ENCODE assay signal across 1 cellular context in the genomic region with DNA sequence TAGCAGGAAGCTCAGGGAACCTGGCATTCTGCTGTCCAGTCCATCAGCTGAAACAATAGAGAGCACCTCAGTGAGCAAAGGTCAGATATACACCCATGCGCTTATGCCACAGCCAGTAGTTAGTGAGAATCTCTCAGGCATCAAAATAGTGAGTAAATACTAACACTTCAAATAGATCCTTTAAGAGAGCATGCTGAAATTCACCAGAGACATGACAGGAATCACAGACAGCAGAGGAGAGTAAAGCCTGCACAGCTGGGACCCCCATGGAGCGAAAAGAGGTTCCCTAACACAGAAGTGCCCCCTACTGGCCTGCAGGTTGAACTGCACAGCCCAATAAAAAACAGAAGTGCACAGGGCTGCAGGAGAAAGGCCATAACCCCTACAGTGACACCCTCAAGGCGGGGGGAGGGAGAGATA.
TF ChIP-seq lines count a peak whose summit lies in the region.

No MANE protein-coding gene starts in this region.

TF ChIP-seq in HepG2, 621 proteins besides CTCF, POLR2A, EP300 and RAD21 (continues in another document):
- TF ChIP-seq ZBTB20 (CRISPR knock-in tag; IDR thresholded peaks at IDR 0.05; ENCODE audit: borderline replicate concordance, low read depth) (no peak), ZNF724P (CRISPR knock-in tag; IDR thresholded peaks at IDR 0.05; ENCODE audit: borderline replicate concordance) (no peak), HNF4A (CRISPR knock-in tag; IDR thresholded peaks at IDR 0.05) (peak; percentile 60), ZNF230 (CRISPR knock-in tag; IDR thresholded peaks at IDR 0.05) (peak; percentile 96), RXRB (CRISPR knock-in tag; IDR thresholded peaks at IDR 0.05; ENCODE audit: borderline replicate concordance) (no peak), XRCC5 (optimal IDR thresholded peaks at IDR 0.05; ENCODE audit: low read length) (peak; percentile 39), NCOR1 (IDR thresholded peaks at IDR 0.05; ENCODE audit: borderline replicate concordance, low read length) (0 out of 2 replicates have a peak, but pooled peaks have one; percentile 30), ETV6 (CRISPR knock-in tag; conservative IDR thresholded peaks at IDR 0.05) (no peak), SOX6 (IDR thresholded peaks at IDR 0.05) (no peak), SOX6 (CRISPR knock-in tag; IDR thresholded peaks at IDR 0.05) (peak; percentile 55)
- TF ChIP-seq, protein P1, sequence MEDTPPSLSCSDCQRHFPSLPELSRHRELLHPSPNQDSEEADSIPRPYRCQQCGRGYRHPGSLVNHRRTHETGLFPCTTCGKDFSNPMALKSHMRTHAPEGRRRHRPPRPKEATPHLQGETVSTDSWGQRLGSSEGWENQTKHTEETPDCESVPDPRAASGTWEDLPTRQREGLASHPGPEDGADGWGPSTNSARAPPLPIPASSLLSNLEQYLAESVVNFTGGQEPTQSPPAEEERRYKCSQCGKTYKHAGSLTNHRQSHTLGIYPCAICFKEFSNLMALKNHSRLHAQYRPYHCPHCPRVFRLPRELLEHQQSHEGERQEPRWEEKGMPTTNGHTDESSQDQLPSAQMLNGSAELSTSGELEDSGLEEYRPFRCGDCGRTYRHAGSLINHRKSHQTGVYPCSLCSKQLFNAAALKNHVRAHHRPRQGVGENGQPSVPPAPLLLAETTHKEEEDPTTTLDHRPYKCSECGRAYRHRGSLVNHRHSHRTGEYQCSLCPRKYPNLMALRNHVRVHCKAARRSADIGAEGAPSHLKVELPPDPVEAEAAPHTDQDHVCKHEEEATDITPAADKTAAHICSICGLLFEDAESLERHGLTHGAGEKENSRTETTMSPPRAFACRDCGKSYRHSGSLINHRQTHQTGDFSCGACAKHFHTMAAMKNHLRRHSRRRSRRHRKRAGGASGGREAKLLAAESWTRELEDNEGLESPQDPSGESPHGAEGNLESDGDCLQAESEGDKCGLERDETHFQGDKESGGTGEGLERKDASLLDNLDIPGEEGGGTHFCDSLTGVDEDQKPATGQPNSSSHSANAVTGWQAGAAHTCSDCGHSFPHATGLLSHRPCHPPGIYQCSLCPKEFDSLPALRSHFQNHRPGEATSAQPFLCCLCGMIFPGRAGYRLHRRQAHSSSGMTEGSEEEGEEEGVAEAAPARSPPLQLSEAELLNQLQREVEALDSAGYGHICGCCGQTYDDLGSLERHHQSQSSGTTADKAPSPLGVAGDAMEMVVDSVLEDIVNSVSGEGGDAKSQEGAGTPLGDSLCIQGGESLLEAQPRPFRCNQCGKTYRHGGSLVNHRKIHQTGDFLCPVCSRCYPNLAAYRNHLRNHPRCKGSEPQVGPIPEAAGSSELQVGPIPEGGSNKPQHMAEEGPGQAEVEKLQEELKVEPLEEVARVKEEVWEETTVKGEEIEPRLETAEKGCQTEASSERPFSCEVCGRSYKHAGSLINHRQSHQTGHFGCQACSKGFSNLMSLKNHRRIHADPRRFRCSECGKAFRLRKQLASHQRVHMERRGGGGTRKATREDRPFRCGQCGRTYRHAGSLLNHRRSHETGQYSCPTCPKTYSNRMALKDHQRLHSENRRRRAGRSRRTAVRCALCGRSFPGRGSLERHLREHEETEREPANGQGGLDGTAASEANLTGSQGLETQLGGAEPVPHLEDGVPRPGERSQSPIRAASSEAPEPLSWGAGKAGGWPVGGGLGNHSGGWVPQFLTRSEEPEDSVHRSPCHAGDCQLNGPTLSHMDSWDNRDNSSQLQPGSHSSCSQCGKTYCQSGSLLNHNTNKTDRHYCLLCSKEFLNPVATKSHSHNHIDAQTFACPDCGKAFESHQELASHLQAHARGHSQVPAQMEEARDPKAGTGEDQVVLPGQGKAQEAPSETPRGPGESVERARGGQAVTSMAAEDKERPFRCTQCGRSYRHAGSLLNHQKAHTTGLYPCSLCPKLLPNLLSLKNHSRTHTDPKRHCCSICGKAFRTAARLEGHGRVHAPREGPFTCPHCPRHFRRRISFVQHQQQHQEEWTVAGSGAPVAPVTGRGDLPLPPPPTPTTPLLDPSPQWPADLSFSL (CRISPR knock-in tag; IDR thresholded peaks at IDR 0.05), result 0 out of 2 replicates have a peak, but pooled peaks have one; percentile 4
- TF ChIP-seq, protein P2, sequence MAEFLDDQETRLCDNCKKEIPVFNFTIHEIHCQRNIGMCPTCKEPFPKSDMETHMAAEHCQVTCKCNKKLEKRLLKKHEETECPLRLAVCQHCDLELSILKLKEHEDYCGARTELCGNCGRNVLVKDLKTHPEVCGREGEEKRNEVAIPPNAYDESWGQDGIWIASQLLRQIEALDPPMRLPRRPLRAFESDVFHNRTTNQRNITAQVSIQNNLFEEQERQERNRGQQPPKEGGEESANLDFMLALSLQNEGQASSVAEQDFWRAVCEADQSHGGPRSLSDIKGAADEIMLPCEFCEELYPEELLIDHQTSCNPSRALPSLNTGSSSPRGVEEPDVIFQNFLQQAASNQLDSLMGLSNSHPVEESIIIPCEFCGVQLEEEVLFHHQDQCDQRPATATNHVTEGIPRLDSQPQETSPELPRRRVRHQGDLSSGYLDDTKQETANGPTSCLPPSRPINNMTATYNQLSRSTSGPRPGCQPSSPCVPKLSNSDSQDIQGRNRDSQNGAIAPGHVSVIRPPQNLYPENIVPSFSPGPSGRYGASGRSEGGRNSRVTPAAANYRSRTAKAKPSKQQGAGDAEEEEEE (CRISPR knock-in tag; IDR thresholded peaks at IDR 0.05; ENCODE audit: borderline replicate concordance), result no peak
- TF ChIP-seq, protein P3, sequence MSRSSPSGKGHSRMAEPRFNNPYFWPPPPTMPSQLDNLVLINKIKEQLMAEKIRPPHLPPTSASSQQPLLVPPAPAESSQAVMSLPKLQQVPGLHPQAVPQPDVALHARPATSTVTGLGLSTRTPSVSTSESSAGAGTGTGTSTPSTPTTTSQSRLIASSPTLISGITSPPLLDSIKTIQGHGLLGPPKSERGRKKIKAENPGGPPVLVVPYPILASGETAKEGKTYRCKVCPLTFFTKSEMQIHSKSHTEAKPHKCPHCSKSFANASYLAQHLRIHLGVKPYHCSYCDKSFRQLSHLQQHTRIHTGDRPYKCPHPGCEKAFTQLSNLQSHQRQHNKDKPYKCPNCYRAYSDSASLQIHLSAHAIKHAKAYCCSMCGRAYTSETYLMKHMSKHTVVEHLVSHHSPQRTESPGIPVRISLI (CRISPR knock-in tag; IDR thresholded peaks at IDR 0.05; ENCODE audit: borderline replicate concordance), result peak; percentile 25; the same call in 1 of the 2 replicates
- TF ChIP-seq, protein P4, sequence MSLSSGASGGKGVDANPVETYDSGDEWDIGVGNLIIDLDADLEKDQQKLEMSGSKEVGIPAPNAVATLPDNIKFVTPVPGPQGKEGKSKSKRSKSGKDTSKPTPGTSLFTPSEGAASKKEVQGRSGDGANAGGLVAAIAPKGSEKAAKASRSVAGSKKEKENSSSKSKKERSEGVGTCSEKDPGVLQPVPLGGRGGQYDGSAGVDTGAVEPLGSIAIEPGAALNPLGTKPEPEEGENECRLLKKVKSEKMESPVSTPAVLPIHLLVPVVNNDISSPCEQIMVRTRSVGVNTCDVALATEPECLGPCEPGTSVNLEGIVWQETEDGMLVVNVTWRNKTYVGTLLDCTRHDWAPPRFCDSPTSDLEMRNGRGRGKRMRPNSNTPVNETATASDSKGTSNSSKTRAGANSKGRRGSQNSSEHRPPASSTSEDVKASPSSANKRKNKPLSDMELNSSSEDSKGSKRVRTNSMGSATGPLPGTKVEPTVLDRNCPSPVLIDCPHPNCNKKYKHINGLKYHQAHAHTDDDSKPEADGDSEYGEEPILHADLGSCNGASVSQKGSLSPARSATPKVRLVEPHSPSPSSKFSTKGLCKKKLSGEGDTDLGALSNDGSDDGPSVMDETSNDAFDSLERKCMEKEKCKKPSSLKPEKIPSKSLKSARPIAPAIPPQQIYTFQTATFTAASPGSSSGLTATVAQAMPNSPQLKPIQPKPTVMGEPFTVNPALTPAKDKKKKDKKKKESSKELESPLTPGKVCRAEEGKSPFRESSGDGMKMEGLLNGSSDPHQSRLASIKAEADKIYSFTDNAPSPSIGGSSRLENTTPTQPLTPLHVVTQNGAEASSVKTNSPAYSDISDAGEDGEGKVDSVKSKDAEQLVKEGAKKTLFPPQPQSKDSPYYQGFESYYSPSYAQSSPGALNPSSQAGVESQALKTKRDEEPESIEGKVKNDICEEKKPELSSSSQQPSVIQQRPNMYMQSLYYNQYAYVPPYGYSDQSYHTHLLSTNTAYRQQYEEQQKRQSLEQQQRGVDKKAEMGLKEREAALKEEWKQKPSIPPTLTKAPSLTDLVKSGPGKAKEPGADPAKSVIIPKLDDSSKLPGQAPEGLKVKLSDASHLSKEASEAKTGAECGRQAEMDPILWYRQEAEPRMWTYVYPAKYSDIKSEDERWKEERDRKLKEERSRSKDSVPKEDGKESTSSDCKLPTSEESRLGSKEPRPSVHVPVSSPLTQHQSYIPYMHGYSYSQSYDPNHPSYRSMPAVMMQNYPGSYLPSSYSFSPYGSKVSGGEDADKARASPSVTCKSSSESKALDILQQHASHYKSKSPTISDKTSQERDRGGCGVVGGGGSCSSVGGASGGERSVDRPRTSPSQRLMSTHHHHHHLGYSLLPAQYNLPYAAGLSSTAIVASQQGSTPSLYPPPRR (CRISPR knock-in tag; IDR thresholded peaks at IDR 0.05; ENCODE audit: borderline replicate concordance), result 0 out of 2 replicates have a peak, but pooled peaks have one; percentile 11
- TF ChIP-seq, protein P5, sequence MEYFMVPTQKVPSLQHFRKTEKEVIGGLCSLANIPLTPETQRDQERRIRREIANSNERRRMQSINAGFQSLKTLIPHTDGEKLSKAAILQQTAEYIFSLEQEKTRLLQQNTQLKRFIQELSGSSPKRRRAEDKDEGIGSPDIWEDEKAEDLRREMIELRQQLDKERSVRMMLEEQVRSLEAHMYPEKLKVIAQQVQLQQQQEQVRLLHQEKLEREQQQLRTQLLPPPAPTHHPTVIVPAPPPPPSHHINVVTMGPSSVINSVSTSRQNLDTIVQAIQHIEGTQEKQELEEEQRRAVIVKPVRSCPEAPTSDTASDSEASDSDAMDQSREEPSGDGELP (IDR thresholded peaks at IDR 0.05; ENCODE audit: borderline replicate concordance, low read depth), result peak; percentile 74; the same call in 1 of the 2 replicates
- TF ChIP-seq, protein P6, sequence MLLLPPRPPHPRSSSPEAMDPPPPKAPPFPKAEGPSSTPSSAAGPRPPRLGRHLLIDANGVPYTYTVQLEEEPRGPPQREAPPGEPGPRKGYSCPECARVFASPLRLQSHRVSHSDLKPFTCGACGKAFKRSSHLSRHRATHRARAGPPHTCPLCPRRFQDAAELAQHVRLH (CRISPR knock-in tag; IDR thresholded peaks at IDR 0.05; ENCODE audit: borderline replicate concordance, low read depth), result no peak
- TF ChIP-seq, protein P7, sequence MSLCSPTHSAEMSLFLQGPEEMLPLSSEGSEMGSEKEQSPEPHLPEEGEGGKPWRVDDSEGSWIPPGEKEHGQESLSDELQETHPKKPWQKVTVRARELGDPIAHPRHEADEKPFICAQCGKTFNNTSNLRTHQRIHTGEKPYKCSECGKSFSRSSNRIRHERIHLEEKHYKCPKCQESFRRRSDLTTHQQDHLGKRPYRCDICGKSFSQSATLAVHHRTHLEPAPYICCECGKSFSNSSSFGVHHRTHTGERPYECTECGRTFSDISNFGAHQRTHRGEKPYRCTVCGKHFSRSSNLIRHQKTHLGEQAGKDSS (CRISPR knock-in tag; IDR thresholded peaks at IDR 0.05; ENCODE audit: borderline replicate concordance, low read depth), result 0 out of 2 replicates have a peak, but pooled peaks have one; percentile 26
- TF ChIP-seq, protein P8, sequence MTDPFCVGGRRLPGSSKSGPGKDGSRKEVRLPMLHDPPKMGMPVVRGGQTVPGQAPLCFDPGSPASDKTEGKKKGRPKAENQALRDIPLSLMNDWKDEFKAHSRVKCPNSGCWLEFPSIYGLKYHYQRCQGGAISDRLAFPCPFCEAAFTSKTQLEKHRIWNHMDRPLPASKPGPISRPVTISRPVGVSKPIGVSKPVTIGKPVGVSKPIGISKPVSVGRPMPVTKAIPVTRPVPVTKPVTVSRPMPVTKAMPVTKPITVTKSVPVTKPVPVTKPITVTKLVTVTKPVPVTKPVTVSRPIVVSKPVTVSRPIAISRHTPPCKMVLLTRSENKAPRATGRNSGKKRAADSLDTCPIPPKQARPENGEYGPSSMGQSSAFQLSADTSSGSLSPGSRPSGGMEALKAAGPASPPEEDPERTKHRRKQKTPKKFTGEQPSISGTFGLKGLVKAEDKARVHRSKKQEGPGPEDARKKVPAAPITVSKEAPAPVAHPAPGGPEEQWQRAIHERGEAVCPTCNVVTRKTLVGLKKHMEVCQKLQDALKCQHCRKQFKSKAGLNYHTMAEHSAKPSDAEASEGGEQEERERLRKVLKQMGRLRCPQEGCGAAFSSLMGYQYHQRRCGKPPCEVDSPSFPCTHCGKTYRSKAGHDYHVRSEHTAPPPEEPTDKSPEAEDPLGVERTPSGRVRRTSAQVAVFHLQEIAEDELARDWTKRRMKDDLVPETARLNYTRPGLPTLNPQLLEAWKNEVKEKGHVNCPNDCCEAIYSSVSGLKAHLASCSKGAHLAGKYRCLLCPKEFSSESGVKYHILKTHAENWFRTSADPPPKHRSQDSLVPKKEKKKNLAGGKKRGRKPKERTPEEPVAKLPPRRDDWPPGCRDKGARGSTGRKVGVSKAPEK (CRISPR knock-in tag; IDR thresholded peaks at IDR 0.05; ENCODE audit: borderline replicate concordance), result peak; percentile 60; the same call in 1 of the 2 replicates
- TF ChIP-seq, protein P9, sequence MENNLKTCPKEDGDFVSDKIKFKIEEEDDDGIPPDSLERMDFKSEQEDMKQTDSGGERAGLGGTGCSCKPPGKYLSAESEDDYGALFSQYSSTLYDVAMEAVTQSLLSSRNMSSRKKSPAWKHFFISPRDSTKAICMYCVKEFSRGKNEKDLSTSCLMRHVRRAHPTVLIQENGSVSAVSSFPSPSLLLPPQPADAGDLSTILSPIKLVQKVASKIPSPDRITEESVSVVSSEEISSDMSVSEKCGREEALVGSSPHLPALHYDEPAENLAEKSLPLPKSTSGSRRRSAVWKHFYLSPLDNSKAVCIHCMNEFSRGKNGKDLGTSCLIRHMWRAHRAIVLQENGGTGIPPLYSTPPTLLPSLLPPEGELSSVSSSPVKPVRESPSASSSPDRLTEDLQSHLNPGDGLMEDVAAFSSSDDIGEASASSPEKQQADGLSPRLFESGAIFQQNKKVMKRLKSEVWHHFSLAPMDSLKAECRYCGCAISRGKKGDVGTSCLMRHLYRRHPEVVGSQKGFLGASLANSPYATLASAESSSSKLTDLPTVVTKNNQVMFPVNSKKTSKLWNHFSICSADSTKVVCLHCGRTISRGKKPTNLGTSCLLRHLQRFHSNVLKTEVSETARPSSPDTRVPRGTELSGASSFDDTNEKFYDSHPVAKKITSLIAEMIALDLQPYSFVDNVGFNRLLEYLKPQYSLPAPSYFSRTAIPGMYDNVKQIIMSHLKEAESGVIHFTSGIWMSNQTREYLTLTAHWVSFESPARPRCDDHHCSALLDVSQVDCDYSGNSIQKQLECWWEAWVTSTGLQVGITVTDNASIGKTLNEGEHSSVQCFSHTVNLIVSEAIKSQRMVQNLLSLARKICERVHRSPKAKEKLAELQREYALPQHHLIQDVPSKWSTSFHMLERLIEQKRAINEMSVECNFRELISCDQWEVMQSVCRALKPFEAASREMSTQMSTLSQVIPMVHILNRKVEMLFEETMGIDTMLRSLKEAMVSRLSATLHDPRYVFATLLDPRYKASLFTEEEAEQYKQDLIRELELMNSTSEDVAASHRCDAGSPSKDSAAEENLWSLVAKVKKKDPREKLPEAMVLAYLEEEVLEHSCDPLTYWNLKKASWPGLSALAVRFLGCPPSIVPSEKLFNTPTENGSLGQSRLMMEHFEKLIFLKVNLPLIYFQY (CRISPR knock-in tag; IDR thresholded peaks at IDR 0.05; ENCODE audit: borderline replicate concordance), result no peak
- TF ChIP-seq, protein P10, sequence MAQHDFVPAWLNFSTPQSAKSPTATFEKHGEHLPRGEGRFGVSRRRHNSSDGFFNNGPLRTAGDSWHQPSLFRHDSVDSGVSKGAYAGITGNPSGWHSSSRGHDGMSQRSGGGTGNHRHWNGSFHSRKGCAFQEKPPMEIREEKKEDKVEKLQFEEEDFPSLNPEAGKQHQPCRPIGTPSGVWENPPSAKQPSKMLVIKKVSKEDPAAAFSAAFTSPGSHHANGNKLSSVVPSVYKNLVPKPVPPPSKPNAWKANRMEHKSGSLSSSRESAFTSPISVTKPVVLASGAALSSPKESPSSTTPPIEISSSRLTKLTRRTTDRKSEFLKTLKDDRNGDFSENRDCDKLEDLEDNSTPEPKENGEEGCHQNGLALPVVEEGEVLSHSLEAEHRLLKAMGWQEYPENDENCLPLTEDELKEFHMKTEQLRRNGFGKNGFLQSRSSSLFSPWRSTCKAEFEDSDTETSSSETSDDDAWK (CRISPR knock-in tag; IDR thresholded peaks at IDR 0.05), result no peak
